In the genomic region with DNA sequence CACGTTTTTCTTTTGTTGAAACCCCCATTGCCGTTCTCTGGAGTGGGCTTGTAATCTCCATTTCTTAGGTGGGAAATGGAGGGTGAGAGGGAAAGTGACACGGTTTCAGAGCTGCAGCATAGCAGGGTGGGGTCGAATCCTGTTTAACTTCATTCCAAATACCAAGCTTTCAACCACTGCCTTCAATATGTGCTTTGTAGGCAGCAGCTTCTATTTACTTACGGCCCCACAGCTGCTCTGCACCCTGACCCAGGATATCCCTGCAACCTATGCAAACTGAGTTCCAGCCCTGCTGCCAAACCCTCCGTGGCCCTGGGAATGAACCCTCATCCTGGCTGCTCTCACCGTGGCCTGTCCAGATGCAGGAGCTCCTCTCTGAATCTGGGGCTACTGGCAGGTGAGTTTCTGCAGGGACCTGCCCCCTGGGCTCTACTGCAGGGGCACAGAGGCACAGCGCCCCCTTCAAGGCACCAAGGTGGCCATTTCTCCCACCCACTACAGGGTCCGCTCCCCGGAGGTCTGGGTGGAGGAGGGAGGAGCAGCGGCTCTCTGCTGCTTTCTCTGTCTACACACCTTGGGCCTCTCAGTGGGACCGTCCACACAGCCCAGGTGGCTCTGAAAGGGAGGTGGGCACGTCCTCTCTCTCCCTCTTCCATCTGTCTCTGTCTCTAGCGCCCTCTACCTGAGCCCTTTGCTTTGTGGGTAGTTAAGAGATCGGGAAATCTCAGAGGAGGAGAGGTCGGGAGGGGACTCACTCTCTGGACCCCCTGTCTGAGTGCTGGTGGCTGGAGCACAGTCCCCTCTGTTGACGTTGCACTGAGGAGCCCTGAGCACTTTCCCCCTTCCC, we compare ENCODE assay signal across 19 cellular contexts.
DNase-seq lines count a peak whose midpoint lies in the region; ATAC-seq and TF ChIP-seq lines count a peak whose summit lies in the region.
"Had no signal": no experiment of that assay in that cellular context is flagged by ENCODE, and none has a peak within 500 bp of the region (broad histone marks: within the 10 kb centered on the region; RNA-seq: fewer than 3 reads in every experiment).

No MANE protein-coding gene starts in this region.

- DNase-seq in activated effector memory CD4-positive, alpha-beta T cell treated with anti-CD3 and anti-CD28 coated beads, Interleukin-2, amount 50 U/mL, for 16 hours = peak; percentile 28
- DNase-seq in activated effector memory CD4-positive, alpha-beta T cell treated with Interleukin-2 at 50 U/mL for 16 hours = no peak
- DNase-seq in NCI-H748 (lab: John Stamatoyannopoulos, UW; ENCODE audit: unreplicated experiment) = peak; percentile 59
- DNase-seq in iPS-NIHi7 (ENCODE audit: extremely low spot score) = peak; percentile 62
- peak; percentile 34 for DNase-seq in spleen
- no peak for DNase-seq in DMS153 treated with DMSO at 0.1 percent for 48 hours (lab: John Stamatoyannopoulos, UW; ENCODE audit: unreplicated experiment)
- no peak for DNase-seq in kidney tubule cell (ENCODE audit: low spot score)
- DNase-seq: activated CD4-positive, CD25-positive, alpha-beta regulatory T cell; activated CD8-positive, alpha-beta memory T cell treated with anti-CD3 and anti-CD28 coated beads for 24 hours; activated T-cell treated with anti-CD3 and anti-CD28 coated beads, Interleukin-2, amount 50 U/mL, for 48 hours; glutamatergic neuron; naive B cell; NCI-H446; stimulated activated CD4-positive, alpha-beta T cell treated with anti-CD3 and anti-CD28 coated beads, Interleukin-2, amount 100 ng/mL, for 48 hours; stomach had no signal

- peaks cover 0 to 22% (median 14%) of the 10 kb centered on the region in 8 donors for H3K9me3 ChIP-seq in spleen

- TF ChIP-seq POLR2A in spleen (IDR thresholded peaks at IDR 0.05) = no peak

- H3K27ac ChIP-seq in spleen = no peak overlapping the region
- H3K27ac ChIP-seq: BLaER1, parathyroid adenoma, stomach had no signal

- peaks cover 0 to 15% (median 0%) of the 10 kb centered on the region in 6 donors for H3K36me3 ChIP-seq in spleen
- H3K36me3 ChIP-seq: BLaER1, stomach had no signal

- no peak overlapping the region for H3K4me3 ChIP-seq in spleen
- H3K4me3 ChIP-seq: BLaER1, lung, stomach had no signal

- no peak for TF ChIP-seq CTCF in spleen (IDR thresholded peaks at IDR 0.05 in 8 of 11, conservative IDR thresholded peaks at IDR 0.05 in 3 of 11)

- 60 to 84% (median 83%) methylated on average over 16 to 17 of the region's 17 CpGs for WGBS in spleen, 5 donors

- H3K27me3 ChIP-seq in spleen (replicated peaks in 1 of 7) = no peaks in the 10 kb centered on the region
- H3K27me3 ChIP-seq: BLaER1 had no signal

- peaks cover 0 to 6% (median 0%) of the 10 kb centered on the region in 6 donors for H3K4me1 ChIP-seq in spleen
- H3K4me1 ChIP-seq: BLaER1, parathyroid adenoma had no signal

- no peak for ATAC-seq in HG02623 (IDR thresholded peaks at IDR 0.05; ENCODE audit: unreplicated experiment)

- intact Hi-C loops in spleen (cut with DNase I; ENCODE audit: low total_unique reads) = no loop called here

Comparison
In these comparisons a context has a peak if more than half of its experiments do, and no peak if none do; other contexts are left out.
1. DNase-seq: peak in activated effector memory CD4-positive, alpha-beta T cell treated with anti-CD3 and anti-CD28 coated beads, Interleukin-2, amount 50 U/mL, for 16 hours (single experiment), NCI-H748 (single experiment), iPS-NIHi7 (single experiment) and spleen (single experiment); none in activated effector memory CD4-positive, alpha-beta T cell treated with Interleukin-2 at 50 U/mL for 16 hours (single experiment), DMS153 treated with DMSO at 0.1 percent for 48 hours (single experiment) and kidney tubule cell (single experiment).